9 cellular contexts compared by ENCODE assay signal in the genomic region with DNA sequence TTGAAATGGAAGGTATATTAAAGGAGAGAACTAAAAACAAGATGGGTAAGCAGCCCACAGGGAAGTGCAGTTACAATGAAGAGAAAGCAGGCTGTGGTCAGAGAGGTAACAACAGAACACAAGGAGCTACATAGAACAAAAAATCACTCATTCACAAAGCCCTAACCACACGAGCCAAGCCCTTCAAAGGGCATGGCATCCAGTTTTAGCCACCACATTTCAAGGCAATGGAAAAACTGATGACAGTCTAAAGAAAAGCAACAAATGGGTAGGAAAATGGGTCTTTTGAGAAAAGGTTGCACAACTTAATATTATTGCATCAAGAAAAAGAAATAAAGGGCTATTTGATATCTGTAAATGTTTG.
"Had no signal": no experiment of that assay in that cellular context is flagged by ENCODE, and none has a peak within 500 bp of the region (broad histone marks: within the 10 kb centered on the region; RNA-seq: fewer than 3 reads in every experiment).

No MANE protein-coding gene starts in this region.

- H3K27me3 ChIP-seq: right atrium auricular region, tibial nerve had no signal

- H3K4me3 Mint-ChIP-seq: immature natural killer cell had no signal

- H3K27ac ChIP-seq: right atrium auricular region had no signal

- H3K4me3 ChIP-seq: right atrium auricular region, tibial nerve had no signal

- H3K9me3 Mint-ChIP-seq: immature natural killer cell had no signal

- H3K27ac Mint-ChIP-seq: immature natural killer cell had no signal

- H3K4me1 Mint-ChIP-seq: immature natural killer cell had no signal

- H3K9me3 ChIP-seq: right atrium auricular region, tibial nerve had no signal

- ATAC-seq: esophagus mucosa, left cardiac atrium had no signal

- DNase-seq: activated CD4-positive, CD25-positive, alpha-beta regulatory T cell treated with anti-CD3 and anti-CD28 coated beads, Interleukin-2, amount 50 U/mL, for 72 hours; activated naive CD4-positive, alpha-beta T cell treated with Interleukin-2 at 50 U/mL for 16 hours; immature natural killer cell; left cardiac atrium; SIG-M5; small intestine had no signal

- H3K36me3 ChIP-seq: right atrium auricular region, tibial nerve had no signal
